Comparison of ENCODE assay signal across 8 cellular contexts in genomic region chr6:41939091-41939847, GRCh38. TPM values are rescaled to one million over a fixed set of nuclear protein-coding genes. Genes with fewer than 3 reads are reported as not detected.
DNase-seq lines count a peak whose midpoint lies in the region; ATAC-seq and TF ChIP-seq lines count a peak whose summit lies in the region.

No MANE protein-coding gene starts in this region.

- H3K4me3 ChIP-seq in IMR-90 (ENCODE audit: insufficient read depth, low read depth, low read length) = no peak overlapping the region

- H3K9ac ChIP-seq in IMR-90 (ENCODE audit: low read depth, low read length) = peak overlapping the region; percentile 68

- peak overlapping the region; percentile 78 for H2BK5ac ChIP-seq in IMR-90 (ENCODE audit: low read depth, low read length, poor library complexity, severe bottlenecking)

- BruUV-seq in IMR-90 (replicated peaks; lab: Mats Ljungman, UMichigan) = no TSS peak

- peak overlapping the region; percentile 99 for H3K4me3 Mint-ChIP-seq in activated CD8-positive, alpha-beta T cell treated with anti-CD3 and anti-CD28 coated beads, Interleukin-2, amount 10 ng/mL, durations not matched to agents 7 days and 5 days
- peak overlapping the region; percentile 74 for H3K4me3 Mint-ChIP-seq in progenitor cell of endocrine pancreas (ENCODE audit: low read depth)

- dilution Hi-C loops in IMR-90 (cut with HindIII; ENCODE audit: low sequenced_read_pairs, unreplicated experiment) = no loop called here

- no peaks in the 10 kb centered on the region for H3K27me3 ChIP-seq in IMR-90 (ENCODE audit: control insufficient read depth, insufficient read depth, low read length)

- peaks cover 17 to 64% of the 10 kb centered on the region in 2 experiments; a peak in 3 of 4 replicates for H3K79me1 ChIP-seq in IMR-90 (ENCODE audit: low read depth in 1 of 2, low read length in 2 of 2)

- peak overlapping the region; percentile 75 for H2AFZ ChIP-seq in IMR-90 (replicated peaks; ENCODE audit: low read length, poor library complexity)

- peaks cover 61% of the 10 kb centered on the region for H3K4me1 Mint-ChIP-seq in activated CD8-positive, alpha-beta T cell treated with anti-CD3 and anti-CD28 coated beads, Interleukin-2, amount 10 ng/mL, durations not matched to agents 7 days and 5 days (ENCODE audit: low read depth)
- H3K4me1 Mint-ChIP-seq in progenitor cell of endocrine pancreas (ENCODE audit: low read depth) = peaks cover 10% of the 10 kb centered on the region

- H3K36me3 Mint-ChIP-seq in activated CD8-positive, alpha-beta T cell treated with anti-CD3 and anti-CD28 coated beads, Interleukin-2, amount 10 ng/mL, durations not matched to agents 7 days and 5 days (ENCODE audit: low read depth) = peaks cover 70% of the 10 kb centered on the region
- peaks cover 1% of the 10 kb centered on the region for H3K36me3 Mint-ChIP-seq in progenitor cell of endocrine pancreas (ENCODE audit: insufficient read depth)

- peak overlapping the region; percentile 74 for H3K4ac ChIP-seq in IMR-90 (ENCODE audit: low read depth, low read length)

- H3K27ac ChIP-seq in IMR-90 (ENCODE audit: insufficient read depth, low read length) = peak overlapping the region; percentile 76

- H3K9me3 Mint-ChIP-seq in activated CD8-positive, alpha-beta T cell treated with anti-CD3 and anti-CD28 coated beads, Interleukin-2, amount 10 ng/mL, durations not matched to agents 7 days and 5 days (ENCODE audit: insufficient read depth) = no peaks in the 10 kb centered on the region
- H3K9me3 Mint-ChIP-seq in progenitor cell of endocrine pancreas (ENCODE audit: low read depth) = no peaks in the 10 kb centered on the region

- TF ChIP-seq CTCF in IMR-90 (conservative IDR thresholded peaks at IDR 0.05; ENCODE audit: low read depth, low read length) (0 out of 2 replicates have a peak, but pooled peaks have one; percentile 4), progenitor cell of endocrine pancreas (IDR thresholded peaks at IDR 0.05; ENCODE audit: unreplicated experiment) (no peak)

- H3K14ac ChIP-seq in IMR-90 (replicated peaks; ENCODE audit: low read depth, low read length) = peak overlapping the region; percentile 84

- H3K9me3 ChIP-seq in IMR-90 (ENCODE audit: control insufficient read depth, insufficient read depth, low read length) = no peaks in the 10 kb centered on the region

- H4K5ac ChIP-seq in IMR-90 (ENCODE audit: low read depth, low read length) = peak overlapping the region; percentile 74

- peak overlapping the region; percentile 85 for H2AK5ac ChIP-seq in IMR-90 (ENCODE audit: low read depth, low read length)

- H3K23ac ChIP-seq in IMR-90 (ENCODE audit: low read depth, low read length) = peak overlapping the region; percentile 76

- ATAC-seq in IMR-90 (ENCODE audit: low read depth) (no peak), HG03439 (IDR thresholded peaks at IDR 0.05; ENCODE audit: unreplicated experiment) (no peak), GM18870 (IDR thresholded peaks at IDR 0.05; ENCODE audit: unreplicated experiment) (no peak)
- no peak for ATAC-seq in activated CD8-positive, alpha-beta T cell treated with anti-CD3 and anti-CD28 coated beads, Interleukin-2, amount 10 ng/mL, durations not matched to agents 7 days and 5 days

- peak overlapping the region; percentile 97 for H3K27ac Mint-ChIP-seq in activated CD8-positive, alpha-beta T cell treated with anti-CD3 and anti-CD28 coated beads, Interleukin-2, amount 10 ng/mL, durations not matched to agents 7 days and 5 days
- H3K27ac Mint-ChIP-seq in progenitor cell of endocrine pancreas = no peak overlapping the region

- peak overlapping the region; percentile 62 for H2BK120ac ChIP-seq in IMR-90 (ENCODE audit: low read depth, low read length)

- TF ChIP-seq POLR2A in IMR-90 (IDR thresholded peaks at IDR 0.05; ENCODE audit: low read depth, low read length) = no peak

- H3K9me1 ChIP-seq in IMR-90 (ENCODE audit: insufficient read depth, low read length) = peaks cover 13% of the 10 kb centered on the region; the same call in 1 of the 2 replicates

- DNase-seq in AG08395 (ENCODE audit: low spot score) (peak; percentile 52), IMR-90 (peak; percentile 43), head of caudate nucleus (peak in 31 of 42 donors; percentile 7 to 64 (median 31)), progenitor cell of endocrine pancreas (ENCODE audit: low spot score, unreplicated experiment) (no peak), NCI-H82 (lab: John Stamatoyannopoulos, UW) (no peak)
- DNase-seq in activated CD8-positive, alpha-beta T cell treated with anti-CD3 and anti-CD28 coated beads, Interleukin-2, amount 10 ng/mL, durations not matched to agents 7 days and 5 days = peak; percentile 60

- 7% methylated on average over 3 of the region's 12 CpGs; no CpG with 5 or more reads in 1 of the 2 experiments for WGBS in IMR-90 (ENCODE audit: extremely low coverage in 2 of 2, insufficient read length in 1 of 2), 2 experiments

- TF ChIP-seq RAD21 in IMR-90 (IDR thresholded peaks at IDR 0.05; ENCODE audit: low read length) = no peak

- no peaks in the 10 kb centered on the region for H3K27me3 Mint-ChIP-seq in activated CD8-positive, alpha-beta T cell treated with anti-CD3 and anti-CD28 coated beads, Interleukin-2, amount 10 ng/mL, durations not matched to agents 7 days and 5 days (ENCODE audit: low read depth)
- H3K27me3 Mint-ChIP-seq in progenitor cell of endocrine pancreas = peaks cover 25% of the 10 kb centered on the region

- H3K4me1 ChIP-seq in IMR-90 (ENCODE audit: control insufficient read depth, insufficient read depth, low read length) = peaks cover 30% of the 10 kb centered on the region

- H3K56ac ChIP-seq in IMR-90 (ENCODE audit: extremely low read depth, insufficient read depth, low read length) = no peak overlapping the region

- peaks cover 23% of the 10 kb centered on the region for H3K36me3 ChIP-seq in IMR-90 (ENCODE audit: control insufficient read depth, insufficient read depth, low read length)

- H4K8ac ChIP-seq in IMR-90 (ENCODE audit: low read depth in 2 of 2, low read length in 2 of 2) = peak overlapping the region; percentile 21 to 68; a peak in 3 of 4 replicates

- peak overlapping the region; percentile 34; the same call in 1 of the 3 replicates for H2BK15ac ChIP-seq in IMR-90 (ENCODE audit: low read depth, low read length)

- H3K18ac ChIP-seq in IMR-90 (ENCODE audit: low read depth, low read length) = peak overlapping the region; percentile 49

- POLR2A ChIA-PET in IMR-90 (lab: Charles Lee; ENCODE audit: unreplicated experiment) = interaction anchor here (0.7 kb wide), 2 partner anchors 227 to 396 kb away, joined by 4 read pairs; no protein-coding TSS in a partner anchor
- POLR2A ChIA-PET in activated CD8-positive, alpha-beta T cell treated with anti-CD3 and anti-CD28 coated beads, Interleukin-2, amount 10 ng/mL, durations not matched to agents 7 days and 5 days (lab: Charles Lee) = interaction anchor here (0.8 to 13.1 kb wide), 15 partner anchors 9 to 153 kb away, joined by 3 to 372 read pairs (median 9); partner anchors contain the start of genes BYSL, MED20, TAF8 and TOMM6

- H2AK9ac ChIP-seq in IMR-90 (replicated peaks; ENCODE audit: low read depth, low read length, poor library complexity) = peak overlapping the region; percentile 99

- H2BK20ac ChIP-seq in IMR-90 (ENCODE audit: low read depth, low read length) = peak overlapping the region; percentile 47; the same call in 1 of the 2 replicates

- in situ Hi-C loops in IMR-90 (cut with MboI; ENCODE audit: low sequenced_read_pairs) = loop anchor here (5.0 to 10.0 kb wide), 2 partner anchors 103 to 154 kb away; partner anchors contain the start of genes PRICKLE4 and TOMM6

- intact Hi-C loops in IMR-90 (cut with micrococcal nuclease) = loop anchor here (5.0 kb wide), 2 partner anchors 137 to 157 kb away; partner anchors contain the start of gene PRICKLE4
- intact Hi-C loops in head of caudate nucleus (cut with DNase I) = loop anchor here (5.0 kb wide), 2 partner anchors 103 to 152 kb away; partner anchors contain the start of gene TOMM6

- H4K20me1 ChIP-seq in IMR-90 (ENCODE audit: insufficient read depth, low read length) = peaks cover 54% of the 10 kb centered on the region

- CTCF ChIA-PET in IMR-90 (lab: Yijun Ruan, JAX) = interaction anchor here (0.6 to 1.5 kb wide), 8 partner anchors 18 to 507 kb away, joined by 3 to 5 read pairs (median 3); partner anchors contain the start of genes BYSL, MED20 and TOMM6
- CTCF ChIA-PET in activated CD8-positive, alpha-beta T cell treated with anti-CD3 and anti-CD28 coated beads, Interleukin-2, amount 10 ng/mL, durations not matched to agents 7 days and 5 days (lab: Charles Lee) = interaction anchor here (0.7 to 19.0 kb wide), 16 partner anchors 11 to 165 kb away, joined by 3 to 451 read pairs (median 6); partner anchors contain the start of genes BYSL, MED20, TAF8 and TOMM6

- H3K4me2 ChIP-seq in IMR-90 (ENCODE audit: low read depth, low read length) = peak overlapping the region; percentile 91

- peak overlapping the region; percentile 76 for H4K91ac ChIP-seq in IMR-90 (ENCODE audit: insufficient read depth, low read depth, low read length)

RNA-seq across cellular contexts. Expression of gene CCND3, which starts 2.3 kb away (rescaled TPM):
- total RNA-seq in IMR-90 (2012; rRNA removed) (19.2 and 19.4 TPM in 2 replicates), progenitor cell of endocrine pancreas (10.4 and 11.7 TPM in 2 replicates)
- 61.9 and 63.8 TPM in 2 replicates for polyA plus RNA-seq in IMR-90 (2012; rRNA removed)
- polyA plus RNA-seq in IMR-90 (2012; cell fraction: cytosol; rRNA removed) = 61.9 and 75.8 TPM in 2 replicates
- polyA plus RNA-seq in IMR-90 (2012; cell fraction: nucleus; rRNA removed; ENCODE audit: low replicate concordance) = 36.5 and 73.0 TPM in 2 replicates
- total RNA-seq in activated CD8-positive, alpha-beta T cell treated with anti-CD3 and anti-CD28 coated beads, Interleukin-2, amount 10 ng/mL, durations not matched to agents 7 days and 5 days = 100 to 1,000 TPM; 441 to 462 TPM

RNA-seq across cellular contexts. Expression of gene BYSL, which starts 18.0 kb away (rescaled TPM):
- total RNA-seq in IMR-90 (2012; rRNA removed) (25.3 and 26.7 TPM in 2 replicates), progenitor cell of endocrine pancreas (32.8 and 35.0 TPM in 2 replicates)
- 35.5 and 36.3 TPM in 2 replicates for polyA plus RNA-seq in IMR-90 (2012; rRNA removed)
- 23.5 and 24.9 TPM in 2 replicates for polyA plus RNA-seq in IMR-90 (2012; cell fraction: cytosol; rRNA removed)
- polyA plus RNA-seq in IMR-90 (2012; cell fraction: nucleus; rRNA removed; ENCODE audit: low replicate concordance) = 29.1 and 39.6 TPM in 2 replicates
- 10 to 100 TPM; 39.4 to 43.1 TPM for total RNA-seq in activated CD8-positive, alpha-beta T cell treated with anti-CD3 and anti-CD28 coated beads, Interleukin-2, amount 10 ng/mL, durations not matched to agents 7 days and 5 days

RNA-seq across cellular contexts. Expression of gene MED20, which starts 18.3 kb away (rescaled TPM):
- total RNA-seq in IMR-90 (2012; rRNA removed) (35.6 and 38.2 TPM in 2 replicates), progenitor cell of endocrine pancreas (31.2 and 37.1 TPM in 2 replicates)
- polyA plus RNA-seq in IMR-90 (2012; rRNA removed) = 22.0 and 24.8 TPM in 2 replicates
- polyA plus RNA-seq in IMR-90 (2012; cell fraction: cytosol; rRNA removed) = 16.4 and 20.3 TPM in 2 replicates
- polyA plus RNA-seq in IMR-90 (2012; cell fraction: nucleus; rRNA removed; ENCODE audit: low replicate concordance) = 14.3 and 22.5 TPM in 2 replicates
- 10 to 100 TPM; 20.6 to 22.3 TPM for total RNA-seq in activated CD8-positive, alpha-beta T cell treated with anti-CD3 and anti-CD28 coated beads, Interleukin-2, amount 10 ng/mL, durations not matched to agents 7 days and 5 days

RNA-seq across cellular contexts. Expression of gene USP49, which starts 44.1 kb away (rescaled TPM):
- 1.4 TPM in 2 replicates for total RNA-seq in IMR-90 (2012; rRNA removed)
- polyA plus RNA-seq in IMR-90 (2012; rRNA removed) = 1.4 and 2.1 TPM in 2 replicates
- polyA plus RNA-seq in IMR-90 (2012; cell fraction: cytosol; rRNA removed) = 0.55 and 0.92 TPM in 2 replicates
- 9.5 and 9.8 TPM in 2 replicates for polyA plus RNA-seq in IMR-90 (2012; cell fraction: nucleus; rRNA removed; ENCODE audit: low replicate concordance)
- 1 to 10 TPM; 6.2 to 7.8 TPM for total RNA-seq in activated CD8-positive, alpha-beta T cell treated with anti-CD3 and anti-CD28 coated beads, Interleukin-2, amount 10 ng/mL, durations not matched to agents 7 days and 5 days
- 17.3 and 19.4 TPM in 2 replicates for total RNA-seq in progenitor cell of endocrine pancreas

Comparison
In these comparisons a context has a peak if more than half of its experiments do, and no peak if none do; other contexts are left out.
1. DNase-seq: peak in AG08395 (single experiment), IMR-90 (single experiment), activated CD8-positive, alpha-beta T cell treated with anti-CD3 and anti-CD28 coated beads, Interleukin-2, amount 10 ng/mL, durations not matched to agents 7 days and 5 days (single experiment) and head of caudate nucleus (31 of 42); none in progenitor cell of endocrine pancreas (single experiment) and NCI-H82 (single experiment).
2. RNA of gene CCND3, which starts 2.3 kb away (total RNA-seq): 441 to 462 TPM in activated CD8-positive, alpha-beta T cell treated with anti-CD3 and anti-CD28 coated beads, Interleukin-2, amount 10 ng/mL, durations not matched to agents 7 days and 5 days; 19.2 to 19.4 TPM in IMR-90 and 10.4 to 11.7 TPM in progenitor cell of endocrine pancreas; every median in the first group is over 10 times any median in the second.